Comparison of ENCODE assay signal across 8 cellular contexts in the genomic region with DNA sequence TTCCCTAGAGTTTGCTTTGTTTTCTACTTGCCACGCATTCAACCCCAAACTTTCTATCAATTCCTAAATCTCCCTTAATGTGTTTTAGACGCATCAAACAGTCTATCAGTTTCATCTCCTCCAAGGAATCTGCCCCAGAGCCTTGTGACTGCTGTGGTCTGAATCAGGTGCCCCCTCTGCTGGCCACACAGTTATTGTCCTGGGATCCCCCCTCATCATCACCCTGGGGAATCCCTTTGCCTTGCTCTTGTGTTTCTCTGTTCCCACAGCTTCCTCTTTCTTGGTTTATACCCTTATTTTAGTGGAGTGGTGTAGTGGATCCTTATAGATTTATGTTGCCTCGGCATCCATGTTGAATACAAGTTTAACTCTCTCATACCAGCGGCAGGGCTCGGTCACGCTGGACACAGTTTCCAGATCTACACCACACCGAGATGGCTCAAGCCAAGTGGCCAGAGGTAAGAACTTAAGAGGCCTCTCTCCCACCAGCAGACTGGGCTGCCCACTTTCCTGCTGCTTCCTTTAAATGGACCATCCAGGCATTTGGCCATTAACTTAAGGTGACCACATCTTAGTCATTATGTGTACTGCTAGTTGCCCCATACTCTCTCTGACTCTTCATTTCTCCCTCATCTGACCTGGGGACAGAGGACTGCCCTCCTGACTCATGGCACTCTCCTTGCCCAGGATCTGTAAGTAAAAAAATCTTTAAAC. TPM values are rescaled to one million over a fixed set of nuclear protein-coding genes. Genes with fewer than 3 reads are reported as not detected.
DNase-seq lines count a peak whose midpoint lies in the region; ATAC-seq and TF ChIP-seq lines count a peak whose summit lies in the region.

No MANE protein-coding gene starts in this region.

- no peak overlapping the region for H3K4me3 Mint-ChIP-seq in activated CD8-positive, alpha-beta T cell treated with anti-CD3 and anti-CD28 coated beads for 36 hours
- no peak overlapping the region for H3K4me3 Mint-ChIP-seq in type B pancreatic cell

- H3K27me3 Mint-ChIP-seq in activated CD8-positive, alpha-beta T cell treated with anti-CD3 and anti-CD28 coated beads for 36 hours = no peaks in the 10 kb centered on the region
- peaks cover 32% of the 10 kb centered on the region for H3K27me3 Mint-ChIP-seq in type B pancreatic cell

- POLR2A ChIA-PET in activated CD8-positive, alpha-beta T cell treated with anti-CD3 and anti-CD28 coated beads for 36 hours (lab: Charles Lee) = interaction anchor here (0.9 to 1.7 kb wide), 5 partner anchors 51 to 159 kb away, joined by 3 to 4 read pairs (median 3); partner anchors contain the start of gene ADORA2A

- peak; percentile 84 for DNase-seq in AG20443 (ENCODE audit: low spot score)
- DNase-seq in NCI-H69 (lab: John Stamatoyannopoulos, UW) = peak; percentile 75
- DNase-seq in activated CD8-positive, alpha-beta T cell treated with anti-CD3 and anti-CD28 coated beads for 36 hours = peak; percentile 84
- peak; percentile 47 to 66 for DNase-seq in erythroblast (lab: John Stamatoyannopoulos, UW)
- DNase-seq in omental fat pad (ENCODE audit: low spot score) = peak; percentile 58
- no peak for DNase-seq in type B pancreatic cell (ENCODE audit: extremely low spot score, unreplicated experiment)

- CTCF ChIA-PET in activated CD8-positive, alpha-beta T cell treated with anti-CD3 and anti-CD28 coated beads for 36 hours (lab: Charles Lee) = interaction anchor here (0.7 to 4.9 kb wide), 15 partner anchors 13 to 171 kb away, joined by 3 to 46 read pairs (median 4); partner anchors contain the start of gene ADORA2A

- intact Hi-C loops in activated CD8-positive, alpha-beta T cell treated with anti-CD3 and anti-CD28 coated beads for 36 hours (cut with micrococcal nuclease) = loop anchor here (5.0 kb wide), 1 partner anchor 76 kb away; the partner anchor contains the start of gene ADORA2A

- peaks cover 11% of the 10 kb centered on the region for H3K4me1 Mint-ChIP-seq in activated CD8-positive, alpha-beta T cell treated with anti-CD3 and anti-CD28 coated beads for 36 hours (ENCODE audit: low read depth)
- H3K4me1 Mint-ChIP-seq in type B pancreatic cell (ENCODE audit: unreplicated experiment) = peaks cover 32% of the 10 kb centered on the region

- no peak overlapping the region for H3K27ac Mint-ChIP-seq in activated CD8-positive, alpha-beta T cell treated with anti-CD3 and anti-CD28 coated beads for 36 hours
- H3K27ac Mint-ChIP-seq in type B pancreatic cell = no peak overlapping the region

- no peaks in the 10 kb centered on the region for H3K36me3 Mint-ChIP-seq in activated CD8-positive, alpha-beta T cell treated with anti-CD3 and anti-CD28 coated beads for 36 hours (ENCODE audit: low read depth)
- H3K36me3 Mint-ChIP-seq in type B pancreatic cell = no peaks in the 10 kb centered on the region

- peak; percentile 48 for ATAC-seq in GM19025 (IDR thresholded peaks at IDR 0.05; ENCODE audit: low read depth, unreplicated experiment)
- peak; percentile 93 for ATAC-seq in activated CD8-positive, alpha-beta T cell treated with anti-CD3 and anti-CD28 coated beads for 36 hours
- no peak for ATAC-seq in omental fat pad (ENCODE audit: low FRiP score)
- no peak for ATAC-seq in GM21390 (IDR thresholded peaks at IDR 0.05; ENCODE audit: unreplicated experiment)

- no peak for TF ChIP-seq POLR2A in erythroblast (IDR thresholded peaks at IDR 0.05; ENCODE audit: low read length)

- no peaks in the 10 kb centered on the region for H3K9me3 Mint-ChIP-seq in activated CD8-positive, alpha-beta T cell treated with anti-CD3 and anti-CD28 coated beads for 36 hours
- no peaks in the 10 kb centered on the region for H3K9me3 Mint-ChIP-seq in type B pancreatic cell

- peak; percentile 75 for TF ChIP-seq CTCF in activated CD8-positive, alpha-beta T cell treated with anti-CD3 and anti-CD28 coated beads for 36 hours (IDR thresholded peaks at IDR 0.05)
- peak in 1 of 3 donors; percentile 14 for TF ChIP-seq CTCF in omental fat pad (IDR thresholded peaks at IDR 0.05)
- TF ChIP-seq CTCF in type B pancreatic cell (conservative IDR thresholded peaks at IDR 0.05) = peak; percentile 71

RNA-seq across cellular contexts. Expression of gene UPB1, which starts 8.2 kb away (rescaled TPM):
- under 1 TPM; 0.16 to 0.49 TPM for total RNA-seq in activated CD8-positive, alpha-beta T cell treated with anti-CD3 and anti-CD28 coated beads for 36 hours
- total RNA-seq in omental fat pad = 1 to 10 TPM in 1 of 4 donors, under 1 TPM in 1, not detected in 2; 0.13 to 1.9 TPM
- 0.24 and 1.1 TPM in 2 replicates for total RNA-seq in type B pancreatic cell (ENCODE audit: low replicate concordance)

RNA-seq across cellular contexts. Expression of gene GUCD1, which starts 51.6 kb away (rescaled TPM):
- 100 to 1,000 TPM in 1 of 2 experiments, 10 to 100 TPM in 1; 99.7 to 111 TPM for total RNA-seq in activated CD8-positive, alpha-beta T cell treated with anti-CD3 and anti-CD28 coated beads for 36 hours
- 100 to 1,000 TPM; 105 to 179 (median 171) TPM for total RNA-seq in omental fat pad
- 81.8 and 98.0 TPM in 2 replicates for total RNA-seq in type B pancreatic cell (ENCODE audit: low replicate concordance)

RNA-seq across cellular contexts. Expression of gene SNRPD3, which starts 52.5 kb away (rescaled TPM):
- 100 to 1,000 TPM; 153 to 165 TPM for total RNA-seq in activated CD8-positive, alpha-beta T cell treated with anti-CD3 and anti-CD28 coated beads for 36 hours
- total RNA-seq in omental fat pad (100 to 1,000 TPM; 107 to 135 (median 115) TPM), type B pancreatic cell (ENCODE audit: low replicate concordance) (107 and 114 TPM in 2 replicates)

Comparison
In these comparisons a context has a peak if more than half of its experiments do, and no peak if none do; other contexts are left out.
1. ATAC-seq: peak in GM19025 (single experiment) and activated CD8-positive, alpha-beta T cell treated with anti-CD3 and anti-CD28 coated beads for 36 hours (single experiment); none in omental fat pad (single experiment) and GM21390 (single experiment).